ENCODE assay signal across 17 cellular contexts in the genomic region with DNA sequence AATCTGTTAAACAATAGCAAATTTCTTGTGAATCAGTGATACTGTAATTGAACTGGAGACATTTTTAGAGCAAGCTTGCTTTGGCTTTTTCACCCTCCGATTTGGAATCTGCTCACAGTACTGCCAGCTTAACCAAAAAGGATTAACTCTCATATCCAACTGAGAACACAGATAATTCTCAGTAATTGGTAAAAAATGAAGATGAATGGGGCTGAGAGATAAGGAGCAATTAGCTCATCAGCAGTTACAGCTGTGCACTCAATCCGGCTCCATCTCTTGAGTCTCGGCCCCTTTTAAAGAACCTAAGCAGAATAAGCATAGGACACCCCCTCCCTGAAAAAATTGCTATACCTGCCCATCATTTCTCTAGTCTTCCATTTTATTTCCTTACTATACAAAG.
DNase-seq lines count a peak whose midpoint lies in the region; ATAC-seq and TF ChIP-seq lines count a peak whose summit lies in the region.
"Had no signal": no experiment of that assay in that cellular context is flagged by ENCODE, and none has a peak within 500 bp of the region (broad histone marks: within the 10 kb centered on the region; RNA-seq: fewer than 3 reads in every experiment).

No MANE protein-coding gene starts in this region.

- WGBS in adrenal gland, 4 donors, result 67 to 76% (median 74%) methylated on average over 3 of the region's 3 CpGs
- WGBS in tibial nerve, 2 donors, result 78 to 81% methylated on average over 3 of the region's 3 CpGs

- H3K4me1 ChIP-seq in adrenal gland (replicated peaks in 1 of 2) (peaks cover 6 to 27% of the 10 kb centered on the region in 2 donors), tibial nerve (peaks cover 0 to 6% (median 0%) of the 10 kb centered on the region in 4 donors)
- H3K4me1 ChIP-seq: thyroid gland had no signal

- H3K9me3 ChIP-seq in adrenal gland (replicated peaks in 1 of 3) (no peaks in the 10 kb centered on the region), tibial nerve (no peaks in the 10 kb centered on the region)
- H3K9me3 ChIP-seq: thyroid gland had no signal

- H3K27me3 Mint-ChIP-seq in mesothelial cell of epicardium (ENCODE audit: low read depth), result no peaks in the 10 kb centered on the region
- H3K27me3 Mint-ChIP-seq: activated T-helper 17 cell treated with anti-CD3 and anti-CD28 coated beads, Interleukin-2, amount 50 U/mL, for 72 hours had no signal

- peaks cover 7% of the 10 kb centered on the region for H3K36me3 Mint-ChIP-seq in mesothelial cell of epicardium

- peak overlapping the region; percentile 22 for H3K4me3 Mint-ChIP-seq in mesothelial cell of epicardium
- H3K4me3 Mint-ChIP-seq: activated T-helper 17 cell treated with anti-CD3 and anti-CD28 coated beads, Interleukin-2, amount 50 U/mL, for 72 hours had no signal

- TF ChIP-seq POLR2A in adrenal gland (IDR thresholded peaks at IDR 0.05) (no peak), tibial nerve (IDR thresholded peaks at IDR 0.05) (no peak)

- H3K4me1 Mint-ChIP-seq in mesothelial cell of epicardium, result peaks cover 71% of the 10 kb centered on the region
- H3K4me1 Mint-ChIP-seq: activated T-helper 17 cell treated with anti-CD3 and anti-CD28 coated beads, Interleukin-2, amount 50 U/mL, for 72 hours had no signal

- TF ChIP-seq CTCF in adrenal gland (IDR thresholded peaks at IDR 0.05) (no peak), mesothelial cell of epicardium (IDR thresholded peaks at IDR 0.05; ENCODE audit: unreplicated experiment) (no peak), tibial nerve (IDR thresholded peaks at IDR 0.05) (no peak)

- H3K4me3 ChIP-seq in adrenal gland, result no peak overlapping the region
- no peak overlapping the region for H3K4me3 ChIP-seq in tibial nerve
- H3K4me3 ChIP-seq: thyroid gland had no signal

- H3K27me3 ChIP-seq in adrenal gland (no peaks in the 10 kb centered on the region), tibial nerve (no peaks in the 10 kb centered on the region)
- H3K27me3 ChIP-seq: thyroid gland had no signal

- ATAC-seq in GM21529 (IDR thresholded peaks at IDR 0.05; ENCODE audit: unreplicated experiment), result no peak
- ATAC-seq: activated CD4-positive, CD25-positive, alpha-beta regulatory T cell treated with anti-CD3 and anti-CD28 coated beads, Interleukin-2, amount 50 U/mL, for 24 hours; activated T-helper 17 cell treated with anti-CD3 and anti-CD28 coated beads, Interleukin-2, amount 50 U/mL, for 72 hours; left lobe of liver had no signal

- intact Hi-C loops in adrenal gland (cut with DNase I), result no loop called here
- intact Hi-C loops in head of caudate nucleus (cut with DNase I), result no loop called here

- peak overlapping the region; percentile 84 for H3K27ac Mint-ChIP-seq in mesothelial cell of epicardium
- H3K27ac Mint-ChIP-seq: activated T-helper 17 cell treated with anti-CD3 and anti-CD28 coated beads, Interleukin-2, amount 50 U/mL, for 72 hours had no signal

- DNase-seq in D341Med (ENCODE audit: low spot score) (peak; percentile 52), NCI-H2227 treated with DMSO at 0.1 percent for 48 hours (lab: John Stamatoyannopoulos, UW) (peak; percentile 12), adrenal gland (no peak), mesothelial cell of epicardium (ENCODE audit: low spot score in 2 of 2, unreplicated experiment in 2 of 2) (no peak), head of caudate nucleus (no peak), tibial nerve (ENCODE audit: low spot score in 2 of 2) (no peak), cerebellar nuclear complex (lab: John Stamatoyannopoulos, UW) (no peak)
- DNase-seq: AML-193, caudate nucleus, NCI-H2081, posterior cingulate gyrus, T-helper 1 cell, thyroid gland had no signal

- H3K36me3 ChIP-seq in adrenal gland (replicated peaks in 1 of 2) (no peaks in the 10 kb centered on the region), tibial nerve (no peaks in the 10 kb centered on the region)
- H3K36me3 ChIP-seq: thyroid gland had no signal

- H3K27ac ChIP-seq in adrenal gland (peak overlapping the region in 3 of 5 donors; percentile 1 to 33 (median 2)), tibial nerve (no peak overlapping the region)
- H3K27ac ChIP-seq: thyroid gland had no signal

- H3K9me3 Mint-ChIP-seq in mesothelial cell of epicardium, result no peaks in the 10 kb centered on the region

- no peak for TF ChIP-seq EP300 in tibial nerve (IDR thresholded peaks at IDR 0.05)

Comparison
In these comparisons a context has a peak if more than half of its experiments do, and no peak if none do; other contexts are left out.
1. DNase-seq: peak in D341Med (single experiment) and NCI-H2227 treated with DMSO at 0.1 percent for 48 hours (single experiment); none in adrenal gland (0 of 7), mesothelial cell of epicardium (0 of 2), head of caudate nucleus (0 of 42), tibial nerve (0 of 2) and cerebellar nuclear complex (0 of 2).
2. H3K27ac ChIP-seq: peak in adrenal gland (3 of 5); none in tibial nerve (0 of 4).